ENCODE assay signal across 10 cellular contexts in the genomic region with DNA sequence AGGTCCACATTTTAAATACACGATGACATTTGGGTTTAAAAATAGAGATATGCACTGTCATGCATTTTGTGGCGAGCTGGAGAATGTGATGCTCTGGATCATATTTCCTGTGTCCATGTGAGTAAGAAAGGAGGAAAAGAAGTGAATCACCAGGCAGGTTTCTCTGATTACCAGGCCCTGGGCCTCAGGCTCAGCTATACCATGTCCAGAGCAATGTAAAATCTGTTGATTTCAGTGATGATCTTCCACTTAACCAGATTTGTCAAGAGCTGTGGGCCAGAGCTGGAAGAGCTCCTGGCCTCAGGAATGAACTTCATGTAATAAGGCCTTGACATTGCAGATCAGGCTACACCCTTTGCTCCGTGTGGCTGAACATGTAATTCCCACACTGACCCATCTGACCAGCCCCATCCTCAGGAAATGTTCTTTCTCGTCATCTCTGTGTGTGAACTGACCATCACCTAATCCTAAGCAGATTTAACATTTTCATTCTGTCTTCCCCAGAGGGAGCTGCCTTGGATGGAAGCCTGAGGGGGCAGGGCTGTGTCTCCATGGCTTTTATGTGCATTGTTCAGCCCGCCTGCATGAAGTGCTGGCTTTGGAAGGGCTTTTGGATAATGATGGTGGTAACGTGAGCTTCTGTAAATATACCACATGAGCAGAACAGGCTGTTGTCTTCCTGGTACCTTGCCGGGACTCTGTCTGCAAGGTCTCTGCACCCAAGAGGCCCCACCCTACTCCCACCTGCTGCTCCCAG. TPM values are rescaled to one million over a fixed set of nuclear protein-coding genes. Genes with fewer than 3 reads are reported as not detected.
DNase-seq lines count a peak whose midpoint lies in the region; ATAC-seq and TF ChIP-seq lines count a peak whose summit lies in the region.
"Had no signal": no experiment of that assay in that cellular context is flagged by ENCODE, and none has a peak within 500 bp of the region (broad histone marks: within the 10 kb centered on the region; RNA-seq: fewer than 3 reads in every experiment).

No MANE protein-coding gene starts in this region.

- TF ChIP-seq CTCF in type B pancreatic cell (conservative IDR thresholded peaks at IDR 0.05), result no peak

- H3K36me3 Mint-ChIP-seq in activated T-cell treated with anti-CD3 and anti-CD28 coated beads, Interleukin-2, amount 50 U/mL, for 4 hours (ENCODE audit: insufficient read depth), result peaks cover 36% of the 10 kb centered on the region
- H3K36me3 Mint-ChIP-seq in type B pancreatic cell, result no peaks in the 10 kb centered on the region

- H3K9ac ChIP-seq in BLaER1 treated with 17β-estradiol and CSF1 and Interleukin-3, amounts not matched to agents 10 nM and 100 nM, result 0 out of 22 replicates have a peak overlapping the region, but pooled peaks of 2 of the 11 experiments have one; percentile 2 to 21

- DNase-seq in NCI-H1436 (lab: John Stamatoyannopoulos, UW), result peak; percentile 92
- peak; percentile 26 for DNase-seq in SW480 (ENCODE audit: low spot score)
- peak; percentile 82 for DNase-seq in kidney tubule cell (ENCODE audit: low spot score)
- DNase-seq in activated T-cell treated with anti-CD3 and anti-CD28 coated beads, Interleukin-2, amount 50 U/mL, for 4 hours, result no peak
- DNase-seq in type B pancreatic cell (ENCODE audit: extremely low spot score, unreplicated experiment), result no peak

- no peaks in the 10 kb centered on the region for H3K27me3 Mint-ChIP-seq in activated T-cell treated with anti-CD3 and anti-CD28 coated beads, Interleukin-2, amount 50 U/mL, for 4 hours (ENCODE audit: low read depth)
- H3K27me3 Mint-ChIP-seq in type B pancreatic cell, result peaks cover 26% of the 10 kb centered on the region
- H3K27me3 Mint-ChIP-seq: dendritic cell treated with granulocyte-macrophage colony-stimulating factor and Interleukin-4, amounts not matched to agents 40 ng/mL and 50 ng/mL, for 4 days had no signal

- H3K9me3 Mint-ChIP-seq in activated T-cell treated with anti-CD3 and anti-CD28 coated beads, Interleukin-2, amount 50 U/mL, for 4 hours, result peaks cover 2% of the 10 kb centered on the region
- H3K9me3 Mint-ChIP-seq in type B pancreatic cell, result no peaks in the 10 kb centered on the region
- H3K9me3 Mint-ChIP-seq: dendritic cell treated with granulocyte-macrophage colony-stimulating factor and Interleukin-4, amounts not matched to agents 40 ng/mL and 50 ng/mL, for 4 days had no signal

- ATAC-seq in activated T-cell treated with anti-CD3 and anti-CD28 coated beads, Interleukin-2, amount 50 U/mL, for 4 hours, result no peak
- no peak for ATAC-seq in HG03108 (IDR thresholded peaks at IDR 0.05; ENCODE audit: unreplicated experiment)
- ATAC-seq in GM18873 (IDR thresholded peaks at IDR 0.05; ENCODE audit: low FRiP score, unreplicated experiment), result no peak

- no peaks in the 10 kb centered on the region for H3K27me3 ChIP-seq in BLaER1 treated with 17β-estradiol and CSF1 and Interleukin-3, amounts not matched to agents 10 nM and 100 nM

- no peak overlapping the region for H3K4me3 Mint-ChIP-seq in activated T-cell treated with anti-CD3 and anti-CD28 coated beads, Interleukin-2, amount 50 U/mL, for 4 hours
- no peak overlapping the region for H3K4me3 Mint-ChIP-seq in type B pancreatic cell
- H3K4me3 Mint-ChIP-seq: dendritic cell treated with granulocyte-macrophage colony-stimulating factor and Interleukin-4, amounts not matched to agents 40 ng/mL and 50 ng/mL, for 4 days had no signal

- H3K9me3 ChIP-seq in BLaER1 treated with 17β-estradiol and CSF1 and Interleukin-3, amounts not matched to agents 10 nM and 100 nM (replicated peaks in 1 of 11), result peaks cover 8 to 23% (median 19%) of the 10 kb centered on the region in 11 experiments

- peaks cover 0 to 23% (median 15%) of the 10 kb centered on the region in 11 experiments; a peak in 8 of 22 replicates for H4K20me1 ChIP-seq in BLaER1 treated with 17β-estradiol and CSF1 and Interleukin-3, amounts not matched to agents 10 nM and 100 nM

- H3K4me1 Mint-ChIP-seq in activated T-cell treated with anti-CD3 and anti-CD28 coated beads, Interleukin-2, amount 50 U/mL, for 4 hours (ENCODE audit: low read depth), result peaks cover 4% of the 10 kb centered on the region
- H3K4me1 Mint-ChIP-seq in type B pancreatic cell (ENCODE audit: unreplicated experiment), result peaks cover 8% of the 10 kb centered on the region

- peaks cover 35 to 92% (median 75%) of the 10 kb centered on the region in 11 experiments for H3K36me3 ChIP-seq in BLaER1 treated with 17β-estradiol and CSF1 and Interleukin-3, amounts not matched to agents 10 nM and 100 nM

- H3K4me1 ChIP-seq in BLaER1 treated with 17β-estradiol and CSF1 and Interleukin-3, amounts not matched to agents 10 nM and 100 nM, result peaks cover 13 to 33% (median 22%) of the 10 kb centered on the region in 10 experiments

- peak overlapping the region in 8 of 11 experiments; percentile 14 to 68 (median 57); a peak in 15 of 22 replicates for H3K4me2 ChIP-seq in BLaER1 treated with 17β-estradiol and CSF1 and Interleukin-3, amounts not matched to agents 10 nM and 100 nM

- no peak overlapping the region for H3K4me3 ChIP-seq in BLaER1 treated with 17β-estradiol and CSF1 and Interleukin-3, amounts not matched to agents 10 nM and 100 nM

- H3K27ac Mint-ChIP-seq in type B pancreatic cell, result no peak overlapping the region
- H3K27ac Mint-ChIP-seq: dendritic cell treated with granulocyte-macrophage colony-stimulating factor and Interleukin-4, amounts not matched to agents 40 ng/mL and 50 ng/mL, for 4 days had no signal

- H3K27ac ChIP-seq in BLaER1 treated with 17β-estradiol and CSF1 and Interleukin-3, amounts not matched to agents 10 nM and 100 nM, result peak overlapping the region in 8 of 11 experiments; percentile 9 to 52 (median 25); a peak in 10 of 22 replicates

RNA-seq across cellular contexts. Expression of a gene that starts 54.5 kb away (rescaled TPM):
- total RNA-seq in activated T-cell treated with anti-CD3 and anti-CD28 coated beads, Interleukin-2, amount 50 U/mL, for 4 hours, result 10 to 100 TPM; 31.8 to 48.0 (median 46.2) TPM
- total RNA-seq in type B pancreatic cell (ENCODE audit: low replicate concordance), result 1.9 and 2.7 TPM in 2 replicates
- total RNA-seq: G401 had no signal

Comparison
In these comparisons a context has a peak if more than half of its experiments do, and no peak if none do; other contexts are left out.
1. DNase-seq: peak in NCI-H1436 (single experiment), SW480 (single experiment) and kidney tubule cell (single experiment); none in activated T-cell treated with anti-CD3 and anti-CD28 coated beads, Interleukin-2, amount 50 U/mL, for 4 hours (single experiment) and type B pancreatic cell (single experiment).